ENCODE assay signal across 9 cellular contexts in genomic region chr11:44634401-44635281, GRCh38.
DNase-seq lines count a peak whose midpoint lies in the region; ATAC-seq, FAIRE-seq and TF ChIP-seq lines count a peak whose summit lies in the region.
"Had no signal": no experiment of that assay in that cellular context is flagged by ENCODE, and none has a peak within 500 bp of the region (broad histone marks: within the 10 kb centered on the region; RNA-seq: fewer than 3 reads in every experiment).

No MANE protein-coding gene starts in this region.

- no peak for TF ChIP-seq EP300 in ovary (IDR thresholded peaks at IDR 0.05)

- CTCF ChIA-PET in AG04450 (lab: Charles Lee) (interaction anchor here (0.6 to 1.8 kb wide), 6 partner anchors 11 to 277 kb away, joined by 3 to 9 read pairs (median 4); no protein-coding TSS in a partner anchor), HEK293 (lab: Yijun Ruan, JAX) (interaction anchor here (0.5 to 2.6 kb wide), 9 partner anchors 10 to 303 kb away, joined by 3 to 13 read pairs (median 4); no protein-coding TSS in a partner anchor)

- POLR2A ChIA-PET in AG04450 (lab: Yijun Ruan, JAX) (no interaction called here), HEK293 (lab: Yijun Ruan, JAX) (interaction anchor here (0.6 kb wide), 1 partner anchor 22 kb away, joined by 4 read pairs; no protein-coding TSS in a partner anchor)

- no peak for TF ChIP-seq POLR2A in ovary (IDR thresholded peaks at IDR 0.05)

- WGBS in ovary, 3 donors: 14 to 19% (median 14%) methylated on average over 21 to 24 of the region's 24 CpGs

- 0 out of 2 replicates have a peak, but pooled peaks have one; percentile 1 for TF ChIP-seq CTCF in AG04450 (IDR thresholded peaks at IDR 0.05; ENCODE audit: low read depth, low read length)
- TF ChIP-seq CTCF in HEK293 (tag by site-specific recombination; IDR thresholded peaks at IDR 0.05): no peak
- no peak for TF ChIP-seq CTCF in ovary (IDR thresholded peaks at IDR 0.05)

- no peaks in the 10 kb centered on the region for H3K4me1 ChIP-seq in HEK293 (ENCODE audit: control insufficient read depth, insufficient read depth, low read length)
- peaks cover 9% of the 10 kb centered on the region for H3K4me1 ChIP-seq in SJSA1 (replicated peaks)
- H3K4me1 ChIP-seq in ovary (ENCODE audit: insufficient read depth): peaks cover 8% of the 10 kb centered on the region

- intact Hi-C loops in ovary (cut with DNase I): loop anchor here in 1 of 4 donors (1.0 kb wide), 1 partner anchor 36 kb away; no protein-coding TSS in a partner anchor

- H3K9me3 ChIP-seq in AG04450 (ENCODE audit: control insufficient read depth, insufficient read depth, low read length) (no peaks in the 10 kb centered on the region), HEK293 (ENCODE audit: control insufficient read depth, insufficient read depth, low read depth, low read length) (no peaks in the 10 kb centered on the region), SJSA1 (replicated peaks) (no peaks in the 10 kb centered on the region), ovary (no peaks in the 10 kb centered on the region)

- peaks cover 7% of the 10 kb centered on the region for H3K27me3 ChIP-seq in AG04450 (ENCODE audit: control insufficient read depth, insufficient read depth, low read length)
- peaks cover 11% of the 10 kb centered on the region for H3K27me3 ChIP-seq in SJSA1 (replicated peaks)
- no peaks in the 10 kb centered on the region for H3K27me3 ChIP-seq in ovary

- FAIRE-seq in frontal cortex (lab: Jason Lieb, UNC): no peak
- FAIRE-seq: GM18507 had no signal

- H3K27ac ChIP-seq in AG04450 (ENCODE audit: low read depth, low read length) (no peak overlapping the region), HEK293 (ENCODE audit: extremely low read depth, low read depth, low read length) (no peak overlapping the region), SJSA1 (no peak overlapping the region), ovary (no peak overlapping the region)

- DNase-seq in AG04450 (ENCODE audit: low read depth, low spot score) (peak; percentile 30), SJSA1 (ENCODE audit: low read depth in 1 of 2, low spot score in 2 of 2) (peak; percentile 46 to 86), frontal cortex (ENCODE audit: low spot score in 2 of 2) (peak; percentile 41 to 62), ovary (peak; percentile 72 to 91 (median 85)), cerebellar nuclear complex (lab: John Stamatoyannopoulos, UW) (no peak)

- ATAC-seq in GM18873 (IDR thresholded peaks at IDR 0.05; ENCODE audit: low FRiP score, unreplicated experiment) (no peak), HG02571 (IDR thresholded peaks at IDR 0.05; ENCODE audit: unreplicated experiment) (no peak)

- H3K36me3 ChIP-seq in HEK293 (ENCODE audit: control insufficient read depth in 2 of 2, insufficient read depth in 1 of 2, low read length in 2 of 2) (no peaks in the 10 kb centered on the region), SJSA1 (no peaks in the 10 kb centered on the region), ovary (no peaks in the 10 kb centered on the region)

- H3K4me3 ChIP-seq in AG04450 (ENCODE audit: low read depth, low read length) (peak overlapping the region; percentile 5; the same call in 1 of the 2 replicates), HEK293 (ENCODE audit: low read depth, low read length) (no peak overlapping the region), SJSA1 (no peak overlapping the region), ovary (no peak overlapping the region)

TF ChIP-seq in HEK293, 187 proteins besides CTCF, POLR2A, EP300 and RAD21 (continues in another document):
- TF ChIP-seq ZNF571 (tag by site-specific recombination; IDR thresholded peaks at IDR 0.05): no peak
- no peak for TF ChIP-seq ZSCAN16 (tag by site-specific recombination; IDR thresholded peaks at IDR 0.05)
- TF ChIP-seq IKZF3 (tag by site-specific recombination; IDR thresholded peaks at IDR 0.05): peak; percentile 52
- TF ChIP-seq ZNF624 (tag by site-specific recombination; IDR thresholded peaks at IDR 0.05): no peak
- peak; percentile 70 for TF ChIP-seq KLF1 (tag by site-specific recombination; IDR thresholded peaks at IDR 0.05)
- TF ChIP-seq ZNF280C (tag by site-specific recombination; IDR thresholded peaks at IDR 0.05): no peak
- no peak for TF ChIP-seq ZBTB1 (tag by site-specific recombination; IDR thresholded peaks at IDR 0.05)
- TF ChIP-seq ZNF404 (tag by site-specific recombination; IDR thresholded peaks at IDR 0.05): no peak
- TF ChIP-seq ZNF660 (tag by site-specific recombination; IDR thresholded peaks at IDR 0.05): 0 out of 2 replicates have a peak, but pooled peaks have one; percentile 60
- no peak for TF ChIP-seq ZNF221 (tag by site-specific recombination; IDR thresholded peaks at IDR 0.05; ENCODE audit: borderline replicate concordance)
- TF ChIP-seq ZNF629 (tag by site-specific recombination; IDR thresholded peaks at IDR 0.05): peak; percentile 91
- TF ChIP-seq ZFP41 (tag by site-specific recombination; IDR thresholded peaks at IDR 0.05; ENCODE audit: borderline replicate concordance): no peak
- peak; percentile 84 for TF ChIP-seq KLF9 (tag by site-specific recombination; IDR thresholded peaks at IDR 0.05; ENCODE audit: low read depth)
- TF ChIP-seq ZBTB49 (tag by site-specific recombination; IDR thresholded peaks at IDR 0.05; ENCODE audit: low read depth): no peak
- no peak for TF ChIP-seq ZNF140 (tag by site-specific recombination; IDR thresholded peaks at IDR 0.05)
- TF ChIP-seq ZNF677 (tag by site-specific recombination; IDR thresholded peaks at IDR 0.05): no peak
- TF ChIP-seq KLF8 (tag by site-specific recombination; IDR thresholded peaks at IDR 0.05): peak; percentile 58; the same call in 1 of the 2 replicates
- no peak for TF ChIP-seq ZNF121 (tag by site-specific recombination; IDR thresholded peaks at IDR 0.05)
- TF ChIP-seq ZNF114 (tag by site-specific recombination; IDR thresholded peaks at IDR 0.05): no peak
- TF ChIP-seq ZBTB17 (tag by site-specific recombination; IDR thresholded peaks at IDR 0.05): peak; percentile 7; the same call in 1 of the 2 replicates
- peak; percentile 76 for TF ChIP-seq SP3 (tag by site-specific recombination; IDR thresholded peaks at IDR 0.05)
- peak; percentile 79 for TF ChIP-seq ZFHX2 (tag by site-specific recombination; conservative IDR thresholded peaks at IDR 0.05)
- 0 out of 2 replicates have a peak, but pooled peaks have one; percentile 15 for TF ChIP-seq ZNF366 (tag by site-specific recombination; conservative IDR thresholded peaks at IDR 0.05)
- TF ChIP-seq ZNF174 (tag by site-specific recombination; IDR thresholded peaks at IDR 0.05): no peak
- peak; percentile 61; the same call in 1 of the 2 replicates for TF ChIP-seq ZNF10 (tag by site-specific recombination; IDR thresholded peaks at IDR 0.05)
- TF ChIP-seq ZNF2 (tag by site-specific recombination; IDR thresholded peaks at IDR 0.05): no peak
- no peak for TF ChIP-seq ZNF707 (tag by site-specific recombination; IDR thresholded peaks at IDR 0.05)
- no peak for TF ChIP-seq MZF1 (tag by site-specific recombination; IDR thresholded peaks at IDR 0.05; ENCODE audit: borderline replicate concordance)
- TF ChIP-seq ZNF394 (tag by site-specific recombination; IDR thresholded peaks at IDR 0.05; ENCODE audit: borderline replicate concordance): 0 out of 2 replicates have a peak, but pooled peaks have one; percentile 30
- TF ChIP-seq ZSCAN4 (tag by site-specific recombination; IDR thresholded peaks at IDR 0.05): no peak

Comparison
In these comparisons a context has a peak if more than half of its experiments do, and no peak if none do; other contexts are left out.
1. DNase-seq: peak in AG04450 (single experiment), SJSA1 (2 of 2), frontal cortex (2 of 2) and ovary (5 of 5); none in cerebellar nuclear complex (0 of 2).